Comparison of ENCODE assay signal across 19 cellular contexts in the genomic region with DNA sequence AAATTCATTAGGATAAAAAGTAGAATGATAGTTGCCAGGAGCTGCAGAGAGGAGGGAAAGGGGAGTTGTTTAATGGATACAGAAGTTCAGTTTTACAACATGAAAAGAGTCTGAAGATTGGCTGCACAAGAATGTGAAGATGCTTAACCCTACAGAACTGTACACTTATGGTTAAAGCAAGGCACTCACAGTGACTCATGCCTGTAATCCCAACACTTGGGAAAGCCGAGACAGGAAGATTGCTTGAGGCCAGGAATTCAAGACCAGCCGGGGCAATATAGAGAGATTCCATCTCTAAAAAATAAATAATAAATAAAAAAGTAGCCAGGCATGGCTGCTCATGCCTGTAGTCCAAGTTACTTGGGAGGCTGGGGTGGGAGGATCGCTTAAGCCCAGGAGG.
"Had no signal": no experiment of that assay in that cellular context is flagged by ENCODE, and none has a peak within 500 bp of the region (broad histone marks: within the 10 kb centered on the region; RNA-seq: fewer than 3 reads in every experiment).

No MANE protein-coding gene starts in this region.

- H3K4me3 ChIP-seq: esophagus squamous epithelium, left lung, mucosa of descending colon, ovary, thyroid gland had no signal

- H3K27me3 Mint-ChIP-seq: activated T-helper 17 cell treated with anti-CD3 and anti-CD28 coated beads, Interleukin-2, amount 50 U/mL, for 72 hours; naive thymus-derived CD4-positive, alpha-beta T cell; stimulated activated memory B cell treated with anti-CD40 and anti-IgM and Interleukin-4, amounts not matched to agents 10 μg/mL and 1 μg/mL and 100 μg/mL, for 72 hours; T-cell had no signal

- H3K27me3 ChIP-seq: esophagus squamous epithelium, left lung, ovary, thyroid gland had no signal

- H3K4me1 Mint-ChIP-seq: activated T-helper 17 cell treated with anti-CD3 and anti-CD28 coated beads, Interleukin-2, amount 50 U/mL, for 72 hours; naive thymus-derived CD4-positive, alpha-beta T cell; stimulated activated memory B cell treated with anti-CD40 and anti-IgM and Interleukin-4, amounts not matched to agents 10 μg/mL and 1 μg/mL and 100 μg/mL, for 72 hours; T-cell had no signal

- H3K9me3 ChIP-seq: esophagus squamous epithelium, left lung, mucosa of descending colon, ovary, thyroid gland had no signal

- H3K4me3 Mint-ChIP-seq: activated naive CD4-positive, alpha-beta T cell treated with anti-CD3 and anti-CD28 coated beads for 36 hours; activated T-helper 17 cell treated with anti-CD3 and anti-CD28 coated beads, Interleukin-2, amount 50 U/mL, for 72 hours; naive thymus-derived CD4-positive, alpha-beta T cell; stimulated activated memory B cell treated with anti-CD40 and anti-IgM and Interleukin-4, amounts not matched to agents 10 μg/mL and 1 μg/mL and 100 μg/mL, for 72 hours; T-cell had no signal

- H3K27ac Mint-ChIP-seq: activated naive CD4-positive, alpha-beta T cell treated with anti-CD3 and anti-CD28 coated beads for 36 hours; activated T-helper 17 cell treated with anti-CD3 and anti-CD28 coated beads, Interleukin-2, amount 50 U/mL, for 72 hours; naive thymus-derived CD4-positive, alpha-beta T cell; stimulated activated memory B cell treated with anti-CD40 and anti-IgM and Interleukin-4, amounts not matched to agents 10 μg/mL and 1 μg/mL and 100 μg/mL, for 72 hours; T-cell had no signal

- H3K27ac ChIP-seq: esophagus squamous epithelium, left lung, ovary, thyroid gland had no signal

- ATAC-seq: activated T-helper 17 cell treated with anti-CD3 and anti-CD28 coated beads, Interleukin-2, amount 50 U/mL, for 72 hours; left lung; mucosa of descending colon; naive thymus-derived CD4-positive, alpha-beta T cell; stimulated activated memory B cell treated with anti-CD40 and anti-IgM and Interleukin-4, amounts not matched to agents 10 μg/mL and 1 μg/mL and 100 μg/mL, for 72 hours; T-cell had no signal

- H3K36me3 ChIP-seq: esophagus squamous epithelium, left lung, ovary, thyroid gland had no signal

- FAIRE-seq: kidney, urothelium cell line had no signal

- H3K9me3 Mint-ChIP-seq: activated naive CD4-positive, alpha-beta T cell treated with anti-CD3 and anti-CD28 coated beads for 36 hours; activated T-helper 17 cell treated with anti-CD3 and anti-CD28 coated beads, Interleukin-2, amount 50 U/mL, for 72 hours; stimulated activated memory B cell treated with anti-CD40 and anti-IgM and Interleukin-4, amounts not matched to agents 10 μg/mL and 1 μg/mL and 100 μg/mL, for 72 hours; T-cell had no signal

- DNase-seq: activated CD4-positive, alpha-beta T cell treated with anti-CD3 and anti-CD28 coated beads for 1 hour; activated CD4-positive, alpha-beta T cell treated with anti-CD3 and anti-CD28 coated beads, Interleukin-2, amount 50 U/mL, for 4 hours; activated naive CD4-positive, alpha-beta T cell treated with anti-CD3 and anti-CD28 coated beads for 36 hours; central memory CD4-positive, alpha-beta T cell; cortex of kidney; effector CD4-positive, alpha-beta T cell; esophagus squamous epithelium; kidney; left lung; mucosa of descending colon; naive thymus-derived CD4-positive, alpha-beta T cell; ovary; stimulated activated CD4-positive, alpha-beta T cell treated with anti-CD3 and anti-CD28 coated beads, Interleukin-2, amount 100 ng/mL, for 48 hours; T-cell; T-helper 9 cell; thyroid gland had no signal

- H3K4me1 ChIP-seq: esophagus squamous epithelium, left lung, thyroid gland had no signal
